Comparison of ENCODE assay signal across 8 cellular contexts in genomic region chr1:112466078-112466660, GRCh38. TPM values are rescaled to one million over a fixed set of nuclear protein-coding genes. Genes with fewer than 3 reads are reported as not detected.
DNase-seq lines count a peak whose midpoint lies in the region; ATAC-seq and TF ChIP-seq lines count a peak whose summit lies in the region.

No MANE protein-coding gene starts in this region.

- DNase-seq in AG09309 (ENCODE audit: low read depth) (peak; percentile 76), NCI-H2227 (lab: John Stamatoyannopoulos, UW; ENCODE audit: unreplicated experiment) (peak; percentile 96), activated B cell treated with CpG ODN at 0.5 μM for 24 hours (peak; percentile 81), cardiac fibroblast (ENCODE audit: low read depth in 2 of 2) (peak; percentile 96 to 98), iris pigment epithelial cell (ENCODE audit: low read depth) (peak; percentile 96)
- peak; percentile 82 for DNase-seq in stimulated activated CD4-positive, alpha-beta T cell treated with anti-CD3 and anti-CD28 coated beads, Interleukin-12 subunit alpha, Interleukin-12 subunit beta, amount 100 ng/mL, for 4 hours

- H3K4me3 ChIP-seq in AG09309 (ENCODE audit: control insufficient read depth, low read depth, low read length) = peak overlapping the region; percentile 43
- H3K4me3 ChIP-seq in cardiac fibroblast (replicated peaks in 1 of 2; ENCODE audit: low read depth in 2 of 2, low read length in 2 of 2) = peak overlapping the region; percentile 35 to 40

- CTCF ChIA-PET in activated B cell treated with CpG ODN at 0.5 μM for 24 hours (lab: Charles Lee) = interaction anchor here (0.6 to 6.2 kb wide), 12 partner anchors 9 to 607 kb away, joined by 3 to 49 read pairs (median 4); partner anchors contain the start of genes CTTNBP2NL and LRIG2

- ATAC-seq in GM18909 (IDR thresholded peaks at IDR 0.05; ENCODE audit: poor library complexity, unreplicated experiment) (peak; percentile 94), HG03159 (IDR thresholded peaks at IDR 0.05; ENCODE audit: unreplicated experiment) (peak; percentile 93), activated B cell treated with CpG ODN at 0.5 μM for 24 hours (ENCODE audit: low read depth) (peak; percentile 93)

- POLR2A ChIA-PET in activated B cell treated with CpG ODN at 0.5 μM for 24 hours (lab: Charles Lee) = interaction anchor here (0.6 to 1.8 kb wide), 11 partner anchors 35 to 400 kb away, joined by 3 to 15 read pairs (median 5); partner anchors contain the start of genes CAPZA1, MOV10, PPM1J and RHOC

- peak overlapping the region; percentile 77 for H3K4me3 Mint-ChIP-seq in activated B cell treated with CpG ODN at 0.5 μM for 24 hours

- no peaks in the 10 kb centered on the region for H3K9me3 Mint-ChIP-seq in activated B cell treated with CpG ODN at 0.5 μM for 24 hours

- peaks cover 54% of the 10 kb centered on the region for H3K4me1 Mint-ChIP-seq in activated B cell treated with CpG ODN at 0.5 μM for 24 hours

- peaks cover 16% of the 10 kb centered on the region for H3K27me3 Mint-ChIP-seq in activated B cell treated with CpG ODN at 0.5 μM for 24 hours

- H3K27ac Mint-ChIP-seq in activated B cell treated with CpG ODN at 0.5 μM for 24 hours = peak overlapping the region; percentile 88

- intact Hi-C loops in activated B cell treated with CpG ODN at 0.5 μM for 24 hours (cut with micrococcal nuclease) = loop anchor here (1.0 to 5.0 kb wide), 11 partner anchors 36 to 926 kb away; partner anchors contain the start of genes CAPZA1, CTTNBP2NL, LRIG2 and MAGI3

- peak; percentile 86 for TF ChIP-seq CTCF in AG09309 (IDR thresholded peaks at IDR 0.05; ENCODE audit: control insufficient read depth, insufficient read depth, low read depth, low read length, missing control alignments)
- no peak for TF ChIP-seq CTCF in activated B cell treated with CpG ODN at 0.5 μM for 24 hours (IDR thresholded peaks at IDR 0.05)
- TF ChIP-seq CTCF in cardiac fibroblast (IDR thresholded peaks at IDR 0.05; ENCODE audit: low read depth, low read length) = peak; percentile 83

- no peaks in the 10 kb centered on the region for H3K36me3 Mint-ChIP-seq in activated B cell treated with CpG ODN at 0.5 μM for 24 hours (ENCODE audit: low read depth)

RNA-seq across cellular contexts. Expression of gene WNT2B, which starts 42.6 kb away (rescaled TPM):
- total RNA-seq in activated B cell treated with CpG ODN at 0.5 μM for 24 hours = 1.0 and 1.4 TPM in 2 replicates

Comparison
In these comparisons a context has a peak if more than half of its experiments do, and no peak if none do; other contexts are left out.
1. Peak in every context shown above with its lines: DNase-seq, ATAC-seq and H3K4me3 ChIP-seq.